12 cellular contexts compared by ENCODE assay signal in genomic region chr22:15642288-15642861, GRCh38. TPM values are rescaled to one million over a fixed set of nuclear protein-coding genes. Genes with fewer than 3 reads are reported as not detected.
DNase-seq lines count a peak whose midpoint lies in the region; ATAC-seq and TF ChIP-seq lines count a peak whose summit lies in the region.
"Not testable (repeated sequence)": the region's sequence is repeated elsewhere in the genome, so short reads cannot be mapped to it uniquely, and the experiment has no call there.
"Had no signal": no experiment of that assay in that cellular context is flagged by ENCODE, and none has a peak within 500 bp of the region (broad histone marks: within the 10 kb centered on the region; RNA-seq: fewer than 3 reads in every experiment).

No MANE protein-coding gene starts in this region.

- H3K36me3 ChIP-seq in lower lobe of right lung, result not testable (repeated sequence)

- H3K9me3 ChIP-seq in lower lobe of right lung, result not testable (repeated sequence)

- H3K4me1 ChIP-seq in lower lobe of right lung, result not testable (repeated sequence)

- not testable (repeated sequence) for H3K4me3 ChIP-seq in lower lobe of right lung

- not testable (repeated sequence) for H3K27ac ChIP-seq in lower lobe of right lung

- not testable (repeated sequence) for H3K27me3 ChIP-seq in lower lobe of right lung (ENCODE audit: low read depth)

- ATAC-seq in SK-N-SH treated with all-trans-retinoic acid at 6 μM for 48 hours (peak; percentile 70), Right ventricle myocardium inferior (peak; percentile 17), lower lobe of right lung (peak; percentile 4 to 5)
- peak; percentile 6 for ATAC-seq in stimulated activated naive CD8-positive, alpha-beta T cell treated with anti-CD3 and anti-CD28 coated beads, Interleukin-15, Interleukin-2, amounts not matched to agents 100 U/mL and 50 U/mL, for 24 hours

- not testable (repeated sequence) for TF ChIP-seq CTCF in lower lobe of right lung (IDR thresholded peaks at IDR 0.05)

- DNase-seq in HT1080 (ENCODE audit: low read depth) (peak; percentile 14), SK-MEL-5 (ENCODE audit: low read depth, low spot score) (peak; percentile 14)
- not testable (repeated sequence) for DNase-seq in Right ventricle myocardium inferior (ENCODE audit: missing footprints); lower lobe of right lung; stimulated activated naive CD8-positive, alpha-beta T cell treated with anti-CD3 and anti-CD28 coated beads, Interleukin-15, Interleukin-2, amounts not matched to agents 100 U/mL and 50 U/mL, for 24 hours

- in situ Hi-C loops in SK-MEL-5 (cut with HindIII; ENCODE audit: low pct_unique_long_range_greater_than_20kb, low sequenced_read_pairs), result not testable (repeated sequence)

- intact Hi-C loops in Right ventricle myocardium inferior (cut with DNase I); lower lobe of right lung (cut with DNase I): not testable (repeated sequence)

RNA-seq across cellular contexts. Expression of gene POTEH, which starts 47.5 kb away (rescaled TPM):
- 0.10 and 0.27 TPM in 2 replicates for total RNA-seq in HT1080 (2014; rRNA removed; shearing (Covaris generic))
- polyA plus RNA-seq in HT1080 (2015; cell fraction: cytosol; rRNA removed), result not detected in 2 replicates
- polyA plus RNA-seq in HT1080 (2015; cell fraction: nucleus; rRNA removed), result 2.2 TPM in 2 replicates
- 0.40 TPM in 1 of 2 replicates, not detected in the other for total RNA-seq in SK-MEL-5 (2014; rRNA removed; shearing (Covaris generic))
- polyA plus RNA-seq in SK-MEL-5 (2015; cell fraction: cytosol; rRNA removed), result not detected in 2 replicates
- 2.0 and 2.3 TPM in 2 replicates for polyA plus RNA-seq in SK-MEL-5 (2015; cell fraction: nucleus; rRNA removed)
- total RNA-seq in Right ventricle myocardium inferior (not detected), lower lobe of right lung (not detected)
- total RNA-seq: B cell; Caco-2; Calu3; CD4-positive, alpha-beta T cell; CD8-positive, alpha-beta T cell had no signal
- polyA plus RNA-seq: BJ had no signal

Comparison
In these comparisons a context has a peak if more than half of its experiments do, and no peak if none do; other contexts are left out.
1. ATAC-seq: peak in every context shown above with its lines; median percentile 70 in SK-N-SH treated with all-trans-retinoic acid at 6 μM for 48 hours; 17 in Right ventricle myocardium inferior; 6 in stimulated activated naive CD8-positive, alpha-beta T cell treated with anti-CD3 and anti-CD28 coated beads, Interleukin-15, Interleukin-2, amounts not matched to agents 100 U/mL and 50 U/mL, for 24 hours; 4 in lower lobe of right lung.